ENCODE assay signal across 1 cellular context in genomic region chr10:113064039-113064438, GRCh38.
TF ChIP-seq lines count a peak whose summit lies in the region.

No MANE protein-coding gene starts in this region.

TF ChIP-seq in GM23338, 12 proteins besides CTCF, POLR2A, EP300 and RAD21 (continued from another document):
- TF ChIP-seq ZNF462 (CRISPR knock-in tag; IDR thresholded peaks at IDR 0.05) (no peak), ZNF114 (CRISPR knock-in tag; IDR thresholded peaks at IDR 0.05) (no peak), POLR2AphosphoS5 (IDR thresholded peaks at IDR 0.05; ENCODE audit: low read depth) (no peak), NANOG (IDR thresholded peaks at IDR 0.05; ENCODE audit: borderline replicate concordance) (no peak), ZNF331 (CRISPR knock-in tag; IDR thresholded peaks at IDR 0.05; ENCODE audit: low read depth) (no peak), EZH2 (IDR thresholded peaks at IDR 0.05; ENCODE audit: low read depth, unreplicated experiment) (no peak), REST (IDR thresholded peaks at IDR 0.05; ENCODE audit: unreplicated experiment) (no peak), CREB1 (CRISPR knock-in tag; IDR thresholded peaks at IDR 0.05; ENCODE audit: low read depth) (no peak), EZH2phosphoT487 (IDR thresholded peaks at IDR 0.05; ENCODE audit: unreplicated experiment) (no peak)
